8 cellular contexts compared by ENCODE assay signal in genomic region chr6:147285087-147285855, GRCh38.
DNase-seq lines count a peak whose midpoint lies in the region; ATAC-seq and TF ChIP-seq lines count a peak whose summit lies in the region.

No MANE protein-coding gene starts in this region.

- 0 out of 2 replicates have a peak overlapping the region, but pooled peaks have one; percentile 5 for H3K4me2 ChIP-seq in PC-3 (ENCODE audit: low read length)

- H3K36me3 Mint-ChIP-seq in effector memory CD8-positive, alpha-beta T cell (ENCODE audit: insufficient read depth) = peaks cover 3% of the 10 kb centered on the region
- peaks cover 0 to 36% (median 12%) of the 10 kb centered on the region in 5 donors for H3K36me3 Mint-ChIP-seq in naive thymus-derived CD4-positive, alpha-beta T cell

- H3K36me3 ChIP-seq in PC-3 (ENCODE audit: low read depth, low read length) (no peaks in the 10 kb centered on the region), stomach (peaks cover 0 to 12% (median 8%) of the 10 kb centered on the region in 4 donors)
- peaks cover 0 to 5% (median 0%) of the 10 kb centered on the region in 3 experiments for H3K36me3 ChIP-seq in naive thymus-derived CD4-positive, alpha-beta T cell (ENCODE audit: control insufficient read depth in 2 of 3, insufficient read depth in 3 of 3, low read length in 3 of 3)

- no peak overlapping the region for H3K4me3 Mint-ChIP-seq in effector memory CD8-positive, alpha-beta T cell
- peak overlapping the region in 2 of 10 donors; percentile 6 to 38 for H3K4me3 Mint-ChIP-seq in naive thymus-derived CD4-positive, alpha-beta T cell

- no peaks in the 10 kb centered on the region for H4K20me1 ChIP-seq in PC-3 (ENCODE audit: low read length)

- peaks cover 37% of the 10 kb centered on the region for H3K4me1 ChIP-seq in PC-3 (ENCODE audit: insufficient read depth, low read length)
- no peaks in the 10 kb centered on the region for H3K4me1 ChIP-seq in naive thymus-derived CD4-positive, alpha-beta T cell (ENCODE audit: control insufficient read depth in 2 of 2, insufficient read depth in 2 of 2, low read length in 2 of 2)
- H3K4me1 ChIP-seq in stomach = peaks cover 0 to 50% (median 26%) of the 10 kb centered on the region in 4 donors

- TF ChIP-seq POLR2A in stomach (IDR thresholded peaks at IDR 0.05) = no peak

- WGBS in stomach, 5 donors = 26 to 35% (median 27%) methylated on average over 3 of the region's 3 CpGs

- CTCF ChIA-PET in PC-3 (lab: Charles Lee) = no interaction called here
- CTCF ChIA-PET in naive thymus-derived CD4-positive, alpha-beta T cell (lab: Charles Lee) = interaction anchor here (0.7 to 2.5 kb wide), 5 partner anchors 282 to 427 kb away, joined by 3 to 15 read pairs (median 4); no protein-coding TSS in a partner anchor

- peak; percentile 68 for ATAC-seq in HG03103 (IDR thresholded peaks at IDR 0.05; ENCODE audit: low read depth, unreplicated experiment)
- ATAC-seq in PC-3 = peak; percentile 41
- peak; percentile 27 for ATAC-seq in effector memory CD8-positive, alpha-beta T cell (replicated peaks)
- ATAC-seq in naive thymus-derived CD4-positive, alpha-beta T cell = peak; percentile 52

- peak; percentile 43; the same call in 1 of the 3 replicates for TF ChIP-seq CTCF in GM12872 (IDR thresholded peaks at IDR 0.05; ENCODE audit: insufficient read depth, low read depth, low read length)
- TF ChIP-seq CTCF in PC-3 (conservative IDR thresholded peaks at IDR 0.05; ENCODE audit: low read depth, low read length) = peak; percentile 68
- peak in 3 of 7 experiments; percentile 48 to 59 (median 52) for TF ChIP-seq CTCF in stomach (IDR thresholded peaks at IDR 0.05)

- no peaks in the 10 kb centered on the region for H3K9me2 ChIP-seq in PC-3 (replicated peaks; ENCODE audit: low read length)

- intact Hi-C loops in PC-3 (cut with micrococcal nuclease) (loop anchor here (1.0 to 10.0 kb wide), 2 partner anchors 80 to 383 kb away; partner anchors contain the start of gene STXBP5), stomach (cut with DNase I; ENCODE audit: low total_unique reads) (no loop called here)
- intact Hi-C loops in naive thymus-derived CD4-positive, alpha-beta T cell (cut with micrococcal nuclease) = loop anchor here (1.0 to 5.0 kb wide), 6 partner anchors 82 to 882 kb away; no protein-coding TSS in a partner anchor

- POLR2A ChIA-PET in PC-3 (lab: Charles Lee; ENCODE audit: unreplicated experiment) = no interaction called here
- POLR2A ChIA-PET in naive thymus-derived CD4-positive, alpha-beta T cell (lab: Charles Lee) = interaction anchor here (0.6 kb wide), 1 partner anchor 17 kb away, joined by 3 read pairs; no protein-coding TSS in a partner anchor

- no peaks in the 10 kb centered on the region for H3K9me3 ChIP-seq in PC-3 (ENCODE audit: low read length)
- H3K9me3 ChIP-seq in naive thymus-derived CD4-positive, alpha-beta T cell (ENCODE audit: control insufficient read depth in 2 of 3, low read length in 3 of 3) = no peaks in the 10 kb centered on the region
- H3K9me3 ChIP-seq in stomach = no peaks in the 10 kb centered on the region

- H3K4me1 Mint-ChIP-seq in effector memory CD8-positive, alpha-beta T cell (ENCODE audit: low read depth in 2 of 2) = peaks cover 14 to 26% of the 10 kb centered on the region in 2 donors
- H3K4me1 Mint-ChIP-seq in naive thymus-derived CD4-positive, alpha-beta T cell = peaks cover 9 to 32% (median 25%) of the 10 kb centered on the region in 7 donors

- no peak overlapping the region for H3K4me3 ChIP-seq in PC-3 (ENCODE audit: low read length)
- H3K4me3 ChIP-seq in naive thymus-derived CD4-positive, alpha-beta T cell (ENCODE audit: low read length) = no peak overlapping the region
- H3K4me3 ChIP-seq in stomach = no peak overlapping the region

- TF ChIP-seq EP300 in stomach (IDR thresholded peaks at IDR 0.05) = no peak

- no peak overlapping the region for H3K27ac ChIP-seq in PC-3 (ENCODE audit: low read length)
- H3K27ac ChIP-seq in naive thymus-derived CD4-positive, alpha-beta T cell (ENCODE audit: low read depth, low read length) = no peak overlapping the region
- H3K27ac ChIP-seq in stomach = no peak overlapping the region

- H3K27me3 ChIP-seq in PC-3 (ENCODE audit: low read length) (no peaks in the 10 kb centered on the region), stomach (no peaks in the 10 kb centered on the region)
- H3K27me3 ChIP-seq in naive thymus-derived CD4-positive, alpha-beta T cell (ENCODE audit: control insufficient read depth in 2 of 2, insufficient read depth in 2 of 2, low read length in 2 of 2) = no peaks in the 10 kb centered on the region

- H3K9me3 Mint-ChIP-seq in effector memory CD8-positive, alpha-beta T cell = no peaks in the 10 kb centered on the region
- H3K9me3 Mint-ChIP-seq in naive thymus-derived CD4-positive, alpha-beta T cell = no peaks in the 10 kb centered on the region

- DNase-seq in AG08396 (ENCODE audit: low spot score) (peak; percentile 17), PC-3 (peak; percentile 68), stomach (no peak), activated T-cell treated with anti-CD3 and anti-CD28 coated beads for 4 hours (no peak)
- DNase-seq in effector memory CD8-positive, alpha-beta T cell = no peak
- peak in 5 of 9 donors; percentile 16 to 34 (median 21) for DNase-seq in naive thymus-derived CD4-positive, alpha-beta T cell

- H3K27me3 Mint-ChIP-seq in effector memory CD8-positive, alpha-beta T cell = no peaks in the 10 kb centered on the region
- no peaks in the 10 kb centered on the region for H3K27me3 Mint-ChIP-seq in naive thymus-derived CD4-positive, alpha-beta T cell

- H2AFZ ChIP-seq in PC-3 (ENCODE audit: low read length) = 0 out of 2 replicates have a peak overlapping the region, but pooled peaks have one; percentile 27

- peak overlapping the region; percentile 33 to 37 for H3K27ac Mint-ChIP-seq in effector memory CD8-positive, alpha-beta T cell
- peak overlapping the region in 5 of 9 donors; percentile 0 to 76 (median 11) for H3K27ac Mint-ChIP-seq in naive thymus-derived CD4-positive, alpha-beta T cell

- BruUV-seq in PC-3 (replicated peaks; lab: Mats Ljungman, UMichigan) = no TSS peak

- H3F3A ChIP-seq in PC-3 (ENCODE audit: low read length, unreplicated experiment) = no peaks in the 10 kb centered on the region

- H3K79me2 ChIP-seq in PC-3 (ENCODE audit: low read length) = no peaks in the 10 kb centered on the region

- no peak overlapping the region for H3K9ac ChIP-seq in PC-3 (ENCODE audit: low read length)

Comparison
In these comparisons a context has a peak if more than half of its experiments do, and no peak if none do; other contexts are left out.
1. DNase-seq: peak in AG08396 (single experiment), PC-3 (single experiment) and naive thymus-derived CD4-positive, alpha-beta T cell (5 of 9); none in effector memory CD8-positive, alpha-beta T cell (0 of 3), stomach (single experiment) and activated T-cell treated with anti-CD3 and anti-CD28 coated beads for 4 hours (single experiment).
2. Peak in every context shown above with its lines, with median percentiles within 50 percentile points of each other: ATAC-seq.